In genomic region chr18:55509631-55510372, GRCh38 we compare ENCODE assay signal across 8 cellular contexts.
DNase-seq lines count a peak whose midpoint lies in the region; ATAC-seq and TF ChIP-seq lines count a peak whose summit lies in the region.

No MANE protein-coding gene starts in this region.

- no peaks in the 10 kb centered on the region for H3K27me3 ChIP-seq in tibial nerve

- TF ChIP-seq EP300 in tibial nerve (IDR thresholded peaks at IDR 0.05), result no peak

- no peaks in the 10 kb centered on the region for H3K36me3 ChIP-seq in tibial nerve

- ATAC-seq in HG03066 (IDR thresholded peaks at IDR 0.05; ENCODE audit: low read depth, unreplicated experiment), result peak; percentile 62

- peak overlapping the region; percentile 47 for H3K27ac Mint-ChIP-seq in activated T-cell treated with anti-CD3 and anti-CD28 coated beads, Interleukin-2, amount 50 U/mL, for 24 hours

- no peaks in the 10 kb centered on the region for H3K36me3 Mint-ChIP-seq in activated T-cell treated with anti-CD3 and anti-CD28 coated beads, Interleukin-2, amount 50 U/mL, for 24 hours (ENCODE audit: low read depth)

- H3K4me3 Mint-ChIP-seq in activated T-cell treated with anti-CD3 and anti-CD28 coated beads, Interleukin-2, amount 50 U/mL, for 24 hours, result no peak overlapping the region

- peaks cover 10% of the 10 kb centered on the region for H3K4me1 Mint-ChIP-seq in activated T-cell treated with anti-CD3 and anti-CD28 coated beads, Interleukin-2, amount 50 U/mL, for 24 hours (ENCODE audit: low read depth)

- TF ChIP-seq CTCF in WI38 (IDR thresholded peaks at IDR 0.05; ENCODE audit: low read depth, low read length), result no peak
- no peak for TF ChIP-seq CTCF in tibial nerve (IDR thresholded peaks at IDR 0.05)

- H3K27me3 Mint-ChIP-seq in activated T-cell treated with anti-CD3 and anti-CD28 coated beads, Interleukin-2, amount 50 U/mL, for 24 hours, result peaks cover 2% of the 10 kb centered on the region

- H3K4me3 ChIP-seq in WI38 (ENCODE audit: low read depth, low read length) (peak overlapping the region; percentile 48), tibial nerve (peak overlapping the region in 2 of 4 donors; percentile 7 to 30)

- TF ChIP-seq POLR2A in tibial nerve (IDR thresholded peaks at IDR 0.05), result no peak

- DNase-seq in activated T-cell treated with anti-CD3 and anti-CD28 coated beads, Interleukin-2, amount 50 U/mL, for 24 hours, result no peak
- DNase-seq in activated T-cell treated with anti-CD3 and anti-CD28 coated beads, Interleukin-2, amount 50 U/mL, for 48 hours, result no peak
- DNase-seq in iPS-NIHi11 (ENCODE audit: low spot score) (peak; percentile 19), tibial nerve (ENCODE audit: low spot score in 2 of 2) (no peak), DMS114 treated with DMSO at 0.1 percent for 48 hours (lab: John Stamatoyannopoulos, UW; ENCODE audit: unreplicated experiment) (no peak), DMS79 treated with DMSO at 0.1 percent for 48 hours (lab: John Stamatoyannopoulos, UW) (no peak)

- H3K27ac ChIP-seq in tibial nerve, result peak overlapping the region; percentile 58 to 85 (median 76)

- no peaks in the 10 kb centered on the region for H3K9me3 Mint-ChIP-seq in activated T-cell treated with anti-CD3 and anti-CD28 coated beads, Interleukin-2, amount 50 U/mL, for 24 hours

- H3K9me3 ChIP-seq in tibial nerve, result no peaks in the 10 kb centered on the region

- whole genome bisulfite sequencing in tibial nerve, 2 donors, result 41 to 52% methylated on average over 4 of the region's 4 CpGs

- peaks cover 0 to 5% (median 1%) of the 10 kb centered on the region in 4 donors for H3K4me1 ChIP-seq in tibial nerve
